ENCODE assay signal across 8 cellular contexts in the genomic region with DNA sequence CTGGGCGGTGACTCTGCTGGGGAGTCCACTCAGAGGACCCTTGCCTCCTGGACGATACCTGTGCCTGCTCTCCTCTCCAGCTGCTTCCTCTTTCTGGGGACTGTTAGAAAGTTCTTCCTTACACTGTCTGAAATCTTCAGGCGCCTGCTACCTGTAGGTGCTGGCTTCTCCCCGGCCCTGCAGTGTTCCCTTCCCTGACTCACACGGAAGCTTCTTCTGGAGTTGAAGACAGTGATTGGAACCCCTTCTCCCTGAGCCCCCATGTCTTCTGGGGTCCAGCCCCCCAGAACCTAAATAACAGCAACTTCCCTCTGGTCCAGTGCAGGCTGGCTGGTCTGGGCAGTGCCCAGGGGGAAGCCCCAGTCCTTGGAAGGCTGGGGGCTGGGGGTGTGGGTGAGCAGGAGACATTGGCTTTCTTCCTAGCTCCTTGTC. TPM values are rescaled to one million over a fixed set of nuclear protein-coding genes. Genes with fewer than 3 reads are reported as not detected.
DNase-seq lines count a peak whose midpoint lies in the region; ATAC-seq and TF ChIP-seq lines count a peak whose summit lies in the region.

No MANE protein-coding gene starts in this region.

- ATAC-seq in HCT116 (peak; percentile 23), RWPE2 (ENCODE audit: low read depth) (peak; percentile 74), esophagus mucosa (peak; percentile 50)

- DNase-seq in Caco-2 (no peak), HCT116 (ENCODE audit: low read depth, low spot score) (no peak), RWPE2 (ENCODE audit: low spot score) (no peak), neuronal stem cell (ENCODE audit: low spot score) (no peak), HK-2 (ENCODE audit: unreplicated experiment) (no peak)
- DNase-seq in activated effector memory CD4-positive, alpha-beta T cell treated with anti-CD3 and anti-CD28 coated beads, Interleukin-2, amount 50 U/mL, for 16 hours = no peak
- DNase-seq in stimulated activated CD8-positive, alpha-beta memory T cell treated with anti-CD3 and anti-CD28 coated beads, Interleukin-4, amount 100 ng/mL, for 48 hours = no peak

- POLR2A ChIA-PET in Caco-2 (lab: Charles Lee) = interaction anchor here (0.9 to 2.0 kb wide), 3 partner anchors 9 to 21 kb away, joined by 3 to 24 read pairs (median 3); no protein-coding TSS in a partner anchor
- POLR2A ChIA-PET in HCT116 (lab: Charles Lee) = interaction anchor here (1.1 to 2.4 kb wide), 4 partner anchors 9 to 28 kb away, joined by 3 to 21 read pairs (median 6); no protein-coding TSS in a partner anchor

- H2BK120ac ChIP-seq in neuronal stem cell (ENCODE audit: low read depth, low read length) = peak overlapping the region; percentile 64

- peaks cover 11% of the 10 kb centered on the region for H3K36me3 Mint-ChIP-seq in Caco-2 (ENCODE audit: insufficient read depth, unreplicated experiment)

- H3K27me3 Mint-ChIP-seq in Caco-2 (ENCODE audit: insufficient read depth, unreplicated experiment) = no peaks in the 10 kb centered on the region

- BruUV-seq in Caco-2 (replicated peaks; lab: Mats Ljungman, UMichigan) = no TSS peak
- BruUV-seq in HCT116 (replicated peaks; lab: Mats Ljungman, UMichigan) = no TSS peak

- no peak overlapping the region for H3K4ac ChIP-seq in neuronal stem cell (ENCODE audit: low read length)

- RAD21 ChIA-PET in HCT116 (lab: Charles Lee; ENCODE audit: low non-redundant PET in 1 of 2, low total read pairs in 2 of 2, uncharacterized antibody in 2 of 2, unreplicated experiment in 2 of 2) = interaction anchor here (0.6 to 2.3 kb wide), 2 partner anchors 10 to 108 kb away, joined by 4 to 5 read pairs; no protein-coding TSS in a partner anchor

- H2BK12ac ChIP-seq in neuronal stem cell (ENCODE audit: low read length) = peak overlapping the region; percentile 41

- peak overlapping the region; percentile 68 for H3K27ac Mint-ChIP-seq in Caco-2 (ENCODE audit: unreplicated experiment)

- peak overlapping the region; percentile 87 for H3K4me3 Mint-ChIP-seq in Caco-2 (ENCODE audit: unreplicated experiment)

- H3K27me3 ChIP-seq in Caco-2 (replicated peaks; ENCODE audit: control insufficient read depth, insufficient read depth, low read length) (no peaks in the 10 kb centered on the region), HCT116 (ENCODE audit: insufficient read depth, low read length) (no peaks in the 10 kb centered on the region), RWPE2 (ENCODE audit: insufficient read depth, poor library complexity, severe bottlenecking) (no peaks in the 10 kb centered on the region), neuronal stem cell (ENCODE audit: control insufficient read depth in 3 of 3, insufficient read depth in 3 of 3, low read depth in 1 of 3, low read length in 3 of 3) (no peaks in the 10 kb centered on the region)

- no peak overlapping the region for H4K8ac ChIP-seq in neuronal stem cell (ENCODE audit: low read depth, low read length)

- H3K18ac ChIP-seq in neuronal stem cell (ENCODE audit: low read length) = peak overlapping the region; percentile 76

- TF ChIP-seq RAD21 in HCT116 (IDR thresholded peaks at IDR 0.05; ENCODE audit: low read depth) = no peak

- H4K91ac ChIP-seq in neuronal stem cell (ENCODE audit: low read depth, low read length, poor library complexity) = no peak overlapping the region

- H2AFZ ChIP-seq in HCT116 (ENCODE audit: low read depth, low read length, poor library complexity, severe bottlenecking) (no peak overlapping the region), neuronal stem cell (ENCODE audit: low read length) (peak overlapping the region; percentile 99)

- H3K4me3 ChIP-seq in Caco-2 (ENCODE audit: low read depth, low read length) (peak overlapping the region; percentile 73), HCT116 (replicated peaks in 1 of 2; ENCODE audit: low read depth in 1 of 2, low read length in 2 of 2) (peak overlapping the region; percentile 65 to 85), RWPE2 (ENCODE audit: severe bottlenecking) (peak overlapping the region; percentile 56), neuronal stem cell (ENCODE audit: low read length in 2 of 2) (peak overlapping the region; percentile 58 to 88)

- H3K9me3 ChIP-seq in Caco-2 (no peaks in the 10 kb centered on the region), HCT116 (ENCODE audit: control insufficient read depth in 1 of 2, insufficient read depth in 1 of 2, low read depth in 1 of 2, low read length in 2 of 2) (no peaks in the 10 kb centered on the region), RWPE2 (ENCODE audit: severe bottlenecking) (no peaks in the 10 kb centered on the region), neuronal stem cell (replicated peaks in 1 of 2; ENCODE audit: control insufficient read depth in 2 of 2, insufficient read depth in 1 of 2, low read depth in 1 of 2, low read length in 2 of 2) (no peaks in the 10 kb centered on the region)

- H3K4me1 ChIP-seq in Caco-2 (peaks cover 24% of the 10 kb centered on the region), HCT116 (ENCODE audit: control insufficient read depth in 1 of 2, insufficient read depth in 2 of 2, low read length in 2 of 2) (peaks cover 27 to 29% of the 10 kb centered on the region in 2 experiments), RWPE2 (ENCODE audit: insufficient read depth, poor library complexity, severe bottlenecking) (peaks cover 13% of the 10 kb centered on the region), neuronal stem cell (ENCODE audit: control insufficient read depth in 2 of 2, insufficient read depth in 1 of 2, low read depth in 1 of 2, low read length in 2 of 2) (peaks cover 18 to 19% of the 10 kb centered on the region in 2 donors)

- H3K79me1 ChIP-seq in neuronal stem cell (ENCODE audit: low read depth, low read length) = peaks cover 1% of the 10 kb centered on the region

- intact Hi-C loops in Caco-2 (cut with micrococcal nuclease; ENCODE audit: unreplicated experiment) = loop anchor here (1.0 to 2.0 kb wide), 2 partner anchors 19 to 56 kb away; no protein-coding TSS in a partner anchor
- intact Hi-C loops in HCT116 (cut with micrococcal nuclease) = no loop called here

- CTCF ChIA-PET in Caco-2 (lab: Charles Lee) (interaction anchor here (0.9 to 3.4 kb wide), 6 partner anchors 10 to 172 kb away, joined by 3 to 42 read pairs (median 9); no protein-coding TSS in a partner anchor), HCT116 (lab: Charles Lee) (interaction anchor here (0.6 to 2.2 kb wide), 5 partner anchors 9 to 428 kb away, joined by 3 to 19 read pairs (median 5); no protein-coding TSS in a partner anchor)

- H2AK5ac ChIP-seq in neuronal stem cell (ENCODE audit: low read depth, low read length) = peak overlapping the region; percentile 51

- H3K4me1 Mint-ChIP-seq in Caco-2 (ENCODE audit: low read depth, unreplicated experiment) = peaks cover 28% of the 10 kb centered on the region

- TF ChIP-seq CTCF in Caco-2 (IDR thresholded peaks at IDR 0.05; ENCODE audit: insufficient read depth in 1 of 2, low read depth in 1 of 2, low read length in 1 of 2, severe bottlenecking in 1 of 2, unreplicated experiment in 1 of 2) = no peak
- no peak for TF ChIP-seq CTCF in HCT116 (IDR thresholded peaks at IDR 0.05 in 2 of 3, conservative IDR thresholded peaks at IDR 0.05 in 1 of 3; ENCODE audit: borderline replicate concordance in 1 of 3, insufficient read depth in 1 of 3, low read depth in 2 of 3, low read length in 2 of 3)
- no peak for TF ChIP-seq CTCF in RWPE2 (IDR thresholded peaks at IDR 0.05; ENCODE audit: poor library complexity, severe bottlenecking)

- H3K9ac ChIP-seq in HCT116 (ENCODE audit: low read length) (peak overlapping the region; percentile 73), neuronal stem cell (ENCODE audit: low read depth, low read length, poor library complexity) (no peak overlapping the region)

- WGBS in neuronal stem cell (ENCODE audit: extremely low coverage in 2 of 2, insufficient read length in 2 of 2, insufficient replicate concordance in 1 of 2), 2 donors = no CpG with 5 or more reads among the region's 5 CpGs

- H3K23ac ChIP-seq in neuronal stem cell (ENCODE audit: low read depth, low read length, poor library complexity) = peak overlapping the region; percentile 5

- H2BK5ac ChIP-seq in neuronal stem cell (ENCODE audit: low read length) = no peak overlapping the region

- H3K27ac ChIP-seq in HCT116 (ENCODE audit: low read depth, low read length) (peak overlapping the region; percentile 27; the same call in 1 of the 2 replicates), RWPE2 (ENCODE audit: poor library complexity, severe bottlenecking) (peak overlapping the region; percentile 66), neuronal stem cell (replicated peaks; ENCODE audit: low read length) (peak overlapping the region; percentile 16)

- no peaks in the 10 kb centered on the region for H3K9me3 Mint-ChIP-seq in Caco-2 (ENCODE audit: unreplicated experiment)

- H3K9me2 ChIP-seq in HCT116 (ENCODE audit: insufficient read depth) = no peaks in the 10 kb centered on the region

- no peaks in the 10 kb centered on the region for H3K79me2 ChIP-seq in HCT116 (ENCODE audit: insufficient read depth, low read length)

- H3K14ac ChIP-seq in neuronal stem cell (ENCODE audit: low read length) = no peak overlapping the region

- H2BK15ac ChIP-seq in neuronal stem cell (ENCODE audit: low read length) = peak overlapping the region; percentile 1

- H4K20me1 ChIP-seq in HCT116 (ENCODE audit: insufficient read depth) = no peaks in the 10 kb centered on the region

- H3K36me3 ChIP-seq in Caco-2 (ENCODE audit: control insufficient read depth, insufficient read depth, low read length) (no peaks in the 10 kb centered on the region), HCT116 (ENCODE audit: control insufficient read depth in 1 of 2, insufficient read depth in 2 of 2, low read length in 2 of 2) (no peaks in the 10 kb centered on the region), RWPE2 (ENCODE audit: low read depth) (no peaks in the 10 kb centered on the region), neuronal stem cell (replicated peaks in 1 of 2; ENCODE audit: control insufficient read depth in 2 of 2, insufficient read depth in 2 of 2, low read length in 2 of 2) (no peaks in the 10 kb centered on the region)

- TF ChIP-seq POLR2A in HCT116 (IDR thresholded peaks at IDR 0.05; ENCODE audit: borderline replicate concordance, extremely low read depth, insufficient read depth, insufficient read length) = no peak

- H3K4me2 ChIP-seq in HCT116 (ENCODE audit: low read length) (peak overlapping the region; percentile 98), neuronal stem cell (ENCODE audit: insufficient read depth, low read length, poor library complexity, severe bottlenecking) (peak overlapping the region; percentile 90)

TF ChIP-seq in HCT116, 20 proteins besides CTCF, POLR2A, EP300 and RAD21:
- no peak for TF ChIP-seq FOSL1 (IDR thresholded peaks at IDR 0.05; ENCODE audit: low read depth)
- TF ChIP-seq ZNF274 (IDR thresholded peaks at IDR 0.05; ENCODE audit: low read depth, low read length) = no peak
- TF ChIP-seq, protein P1, sequence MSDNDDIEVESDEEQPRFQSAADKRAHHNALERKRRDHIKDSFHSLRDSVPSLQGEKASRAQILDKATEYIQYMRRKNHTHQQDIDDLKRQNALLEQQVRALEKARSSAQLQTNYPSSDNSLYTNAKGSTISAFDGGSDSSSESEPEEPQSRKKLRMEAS (IDR thresholded peaks at IDR 0.05) = no peak
- TF ChIP-seq EGR1 (IDR thresholded peaks at IDR 0.05; ENCODE audit: low read depth) = no peak

RNA-seq across cellular contexts. Expression of a gene that starts 0.7 kb away (rescaled TPM):
- total RNA-seq in Caco-2 (2022) (99.6 and 100 TPM in 2 replicates), HCT116 (2021; ENCODE audit: unreplicated experiment) (71.3 TPM), esophagus mucosa (270 TPM)
- 148 and 181 TPM in 2 replicates for polyA plus RNA-seq in HCT116 (2012)
- polyA plus RNA-seq in neuronal stem cell (2013, experiment 1 of 2) = 29.4 TPM
- 28.1 TPM for polyA plus RNA-seq in neuronal stem cell (2013, experiment 2 of 2)

Comparison
In these comparisons a context has a peak if more than half of its experiments do, and no peak if none do; other contexts are left out.
1. ATAC-seq: peak in every context shown above with its lines; median percentile 74 in RWPE2; 50 in esophagus mucosa; 23 in HCT116.
2. H3K27ac ChIP-seq: peak in every context shown above with its lines; median percentile 66 in RWPE2; 27 in HCT116; 16 in neuronal stem cell.